18 cellular contexts compared by ENCODE assay signal in the genomic region with DNA sequence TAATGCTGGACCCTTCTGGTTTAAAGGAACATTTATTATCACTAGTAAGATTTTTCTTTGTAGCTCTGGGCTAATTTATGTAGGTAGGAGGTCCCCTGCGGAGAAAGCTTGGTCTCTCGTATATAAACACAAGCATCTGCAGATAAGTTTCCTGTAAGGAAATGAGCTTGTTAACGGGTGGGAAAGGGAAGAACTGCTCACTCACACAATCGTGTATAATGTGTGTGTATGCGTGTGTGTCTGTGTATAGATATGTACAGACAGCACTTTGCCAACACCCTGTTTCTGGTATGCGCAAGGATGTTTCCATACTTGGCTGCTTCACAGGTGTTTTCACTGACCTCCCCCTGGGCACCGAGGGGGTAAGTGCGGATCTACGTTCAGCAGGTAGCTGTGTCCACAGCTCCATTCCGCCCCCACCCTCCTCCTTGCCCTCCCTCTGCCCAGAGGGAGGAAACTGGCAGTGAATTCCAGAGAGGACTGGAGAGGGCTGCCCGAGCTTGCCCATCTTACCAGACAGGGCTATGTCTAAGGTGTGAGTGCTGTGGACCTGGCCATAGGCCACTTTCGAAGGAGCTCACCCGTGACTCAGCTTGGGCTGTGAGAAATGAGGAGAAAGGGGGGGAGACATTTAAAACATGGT.
DNase-seq lines count a peak whose midpoint lies in the region; ATAC-seq and TF ChIP-seq lines count a peak whose summit lies in the region.
"Had no signal": no experiment of that assay in that cellular context is flagged by ENCODE, and none has a peak within 500 bp of the region (broad histone marks: within the 10 kb centered on the region; RNA-seq: fewer than 3 reads in every experiment).

No MANE protein-coding gene starts in this region.

- H3K4me3 ChIP-seq in RWPE2 (ENCODE audit: severe bottlenecking) (no peak overlapping the region), suprapubic skin (no peak overlapping the region), Karpas-422 (ENCODE audit: low read length) (no peak overlapping the region)
- H3K4me3 ChIP-seq: gastroesophageal sphincter, testis had no signal

- TF ChIP-seq EP300 in suprapubic skin (IDR thresholded peaks at IDR 0.05) = no peak

- no peaks in the 10 kb centered on the region for H3K9me3 ChIP-seq in RWPE2 (ENCODE audit: severe bottlenecking)
- H3K9me3 ChIP-seq in suprapubic skin = no peaks in the 10 kb centered on the region
- H3K9me3 ChIP-seq in Karpas-422 (ENCODE audit: low read length) = no peaks in the 10 kb centered on the region
- H3K9me3 ChIP-seq: gastroesophageal sphincter, testis had no signal

- no peak overlapping the region; the same call in 1 of the 2 replicates for H2AFZ ChIP-seq in Karpas-422 (ENCODE audit: low read length)
- H2AFZ ChIP-seq: parathyroid adenoma had no signal

- no peaks in the 10 kb centered on the region for H4K20me1 ChIP-seq in Karpas-422 (ENCODE audit: insufficient read depth, low read depth, low read length)

- H3K4me1 ChIP-seq in RWPE2 (ENCODE audit: insufficient read depth, poor library complexity, severe bottlenecking) (peaks cover 26% of the 10 kb centered on the region), foreskin keratinocyte (peaks cover 14% of the 10 kb centered on the region), suprapubic skin (peaks cover 17% of the 10 kb centered on the region), Karpas-422 (ENCODE audit: low read length) (peaks cover 13% of the 10 kb centered on the region)
- H3K4me1 ChIP-seq: parathyroid adenoma, testis had no signal

- WGBS in suprapubic skin = 39% methylated on average over 13 of the region's 13 CpGs

- no peak overlapping the region for H3K4me2 ChIP-seq in Karpas-422 (ENCODE audit: low read depth, low read length, poor library complexity, severe bottlenecking)

- no peaks in the 10 kb centered on the region for H3K79me2 ChIP-seq in Karpas-422 (ENCODE audit: low read length)
- H3K79me2 ChIP-seq: parathyroid adenoma had no signal

- no peak for TF ChIP-seq POLR2A in suprapubic skin (IDR thresholded peaks at IDR 0.05)

- peak; percentile 31 for TF ChIP-seq CTCF in RWPE2 (IDR thresholded peaks at IDR 0.05; ENCODE audit: poor library complexity, severe bottlenecking)
- no peak for TF ChIP-seq CTCF in foreskin keratinocyte (conservative IDR thresholded peaks at IDR 0.05)
- TF ChIP-seq CTCF in suprapubic skin (IDR thresholded peaks at IDR 0.05) = no peak

- DNase-seq in NCI-H1417 (lab: John Stamatoyannopoulos, UW) = peak in 2 of 3 experiments; percentile 26 to 55
- DNase-seq in NCI-H1417 treated with DMSO at 0.1 percent for 48 hours (lab: John Stamatoyannopoulos, UW) = no peak
- DNase-seq in RWPE2 (ENCODE audit: low spot score) = peak; percentile 92
- peak; percentile 83 to 92 for DNase-seq in foreskin keratinocyte
- no peak for DNase-seq in suprapubic skin (ENCODE audit: low spot score in 2 of 2)
- DNase-seq in NCI-H128 (lab: John Stamatoyannopoulos, UW; ENCODE audit: unreplicated experiment) = no peak
- DNase-seq in Karpas-422 = no peak
- DNase-seq: activated naive CD4-positive, alpha-beta T cell; CD4-positive, CD25-positive, alpha-beta regulatory T cell; EL; immature natural killer cell; NCI-H2171; testis; WERI-Rb-1 had no signal

- ATAC-seq in RWPE2 (ENCODE audit: low read depth) (peak; percentile 99), foreskin keratinocyte (peak; percentile 82), GM18520 (IDR thresholded peaks at IDR 0.05; ENCODE audit: unreplicated experiment) (no peak)
- ATAC-seq: gastroesophageal sphincter had no signal

- peak overlapping the region; percentile 41 for H3K27ac ChIP-seq in RWPE2 (ENCODE audit: poor library complexity, severe bottlenecking)
- peak overlapping the region; percentile 24 for H3K27ac ChIP-seq in foreskin keratinocyte
- peak overlapping the region; percentile 55 for H3K27ac ChIP-seq in suprapubic skin
- no peak overlapping the region for H3K27ac ChIP-seq in Karpas-422 (ENCODE audit: low read length)
- H3K27ac ChIP-seq: 22Rv1, gastroesophageal sphincter, parathyroid adenoma, testis, WERI-Rb-1 had no signal

- H3K9ac ChIP-seq in Karpas-422 (ENCODE audit: low read length) = no peak overlapping the region
- H3K9ac ChIP-seq: parathyroid adenoma had no signal

- H3K36me3 ChIP-seq in RWPE2 (ENCODE audit: low read depth) = no peaks in the 10 kb centered on the region
- H3K36me3 ChIP-seq in suprapubic skin = no peaks in the 10 kb centered on the region
- no peaks in the 10 kb centered on the region for H3K36me3 ChIP-seq in Karpas-422 (ENCODE audit: insufficient read depth, low read length)
- H3K36me3 ChIP-seq: gastroesophageal sphincter, WERI-Rb-1 had no signal

- no peaks in the 10 kb centered on the region for H3K9me2 ChIP-seq in Karpas-422 (replicated peaks; ENCODE audit: insufficient read depth, low read length)

- H3K27me3 ChIP-seq in RWPE2 (ENCODE audit: insufficient read depth, poor library complexity, severe bottlenecking) (no peaks in the 10 kb centered on the region), foreskin keratinocyte (no peaks in the 10 kb centered on the region), suprapubic skin (no peaks in the 10 kb centered on the region), Karpas-422 (ENCODE audit: low read length) (no peaks in the 10 kb centered on the region)
- H3K27me3 ChIP-seq: gastroesophageal sphincter, testis had no signal

Comparison
In these comparisons a context has a peak if more than half of its experiments do, and no peak if none do; other contexts are left out.
1. DNase-seq: peak in NCI-H1417 (2 of 3), RWPE2 (single experiment) and foreskin keratinocyte (2 of 2); none in NCI-H1417 treated with DMSO at 0.1 percent for 48 hours (single experiment), suprapubic skin (0 of 2), NCI-H128 (single experiment) and Karpas-422 (single experiment).